In the genomic region with DNA sequence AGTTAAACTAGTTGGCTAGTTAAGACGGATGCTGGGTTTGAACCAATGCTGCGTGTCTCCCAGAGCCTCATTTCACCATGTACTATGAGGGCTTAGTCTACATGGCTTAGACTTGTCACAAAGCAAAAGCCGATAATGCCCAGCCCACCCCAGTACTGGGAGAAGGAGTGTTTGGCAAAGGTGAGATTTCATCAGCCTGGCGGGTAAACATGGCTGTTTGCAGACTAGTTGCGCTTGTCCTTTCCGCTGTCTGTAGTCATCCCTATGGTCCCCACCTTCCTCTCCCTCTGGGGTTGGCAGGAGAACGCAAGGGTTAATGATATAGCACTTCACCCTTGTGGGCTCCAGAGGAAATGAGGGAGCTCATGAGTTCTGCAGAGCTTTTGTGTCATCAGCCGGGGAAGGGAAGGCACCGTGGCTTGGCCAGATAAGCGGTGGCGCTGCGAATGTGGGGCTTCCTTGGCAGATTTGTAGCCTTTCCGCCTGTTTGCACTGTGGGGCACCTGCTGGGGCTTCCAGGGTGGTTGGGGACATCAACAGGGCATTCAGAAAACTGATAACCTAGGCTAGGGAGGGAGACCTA, we compare ENCODE assay signal across 10 cellular contexts. TPM values are rescaled to one million over a fixed set of nuclear protein-coding genes. Genes with fewer than 3 reads are reported as not detected.
DNase-seq lines count a peak whose midpoint lies in the region; ATAC-seq and TF ChIP-seq lines count a peak whose summit lies in the region.
"Had no signal": no experiment of that assay in that cellular context is flagged by ENCODE, and none has a peak within 500 bp of the region (broad histone marks: within the 10 kb centered on the region; RNA-seq: fewer than 3 reads in every experiment).

No MANE protein-coding gene starts in this region.

- H3K27ac Mint-ChIP-seq in activated CD4-positive, alpha-beta T cell treated with anti-CD3 and anti-CD28 coated beads, Interleukin-2, amount 10 ng/mL, durations not matched to agents 24 days and 14 days: peak overlapping the region; percentile 21
- peak overlapping the region; percentile 77 for H3K27ac Mint-ChIP-seq in central memory CD8-positive, alpha-beta T cell (ENCODE audit: low read depth)
- H3K27ac Mint-ChIP-seq in stimulated activated naive B cell treated with anti-CD40 and anti-IgM and Interleukin-4, amounts not matched to agents 10 μg/mL and 1 μg/mL and 100 μg/mL, for 72 hours: no peak overlapping the region

- ATAC-seq in central memory CD8-positive, alpha-beta T cell (replicated peaks; ENCODE audit: extremely low read depth, poor library complexity, severe bottlenecking): peak; percentile 33
- peak in 1 of 2 donors; percentile 24 for ATAC-seq in stimulated activated naive B cell treated with anti-CD40 and anti-IgM and Interleukin-4, amounts not matched to agents 10 μg/mL and 1 μg/mL and 100 μg/mL, for 72 hours (replicated peaks)

- H3K9me3 ChIP-seq in NT2/D1 (ENCODE audit: insufficient read depth, low read length): no peaks in the 10 kb centered on the region

- H3K36me3 ChIP-seq in NT2/D1 (ENCODE audit: insufficient read depth, insufficient read length, low read length): peaks cover 3% of the 10 kb centered on the region

- H3K4me3 ChIP-seq in NT2/D1 (ENCODE audit: insufficient read length, low read depth): no peak overlapping the region

- H3K36me3 Mint-ChIP-seq in activated CD4-positive, alpha-beta T cell treated with anti-CD3 and anti-CD28 coated beads, Interleukin-2, amount 10 ng/mL, durations not matched to agents 24 days and 14 days (ENCODE audit: low read depth): no peaks in the 10 kb centered on the region
- no peaks in the 10 kb centered on the region for H3K36me3 Mint-ChIP-seq in central memory CD8-positive, alpha-beta T cell (ENCODE audit: insufficient read depth)
- no peaks in the 10 kb centered on the region for H3K36me3 Mint-ChIP-seq in stimulated activated naive B cell treated with anti-CD40 and anti-IgM and Interleukin-4, amounts not matched to agents 10 μg/mL and 1 μg/mL and 100 μg/mL, for 72 hours

- peak overlapping the region; percentile 24 for H3K4me3 Mint-ChIP-seq in activated CD4-positive, alpha-beta T cell treated with anti-CD3 and anti-CD28 coated beads, Interleukin-2, amount 10 ng/mL, durations not matched to agents 24 days and 14 days
- H3K4me3 Mint-ChIP-seq in central memory CD8-positive, alpha-beta T cell: peak overlapping the region; percentile 61
- H3K4me3 Mint-ChIP-seq in stimulated activated naive B cell treated with anti-CD40 and anti-IgM and Interleukin-4, amounts not matched to agents 10 μg/mL and 1 μg/mL and 100 μg/mL, for 72 hours: peak overlapping the region; percentile 2 to 31

- no peak for DNase-seq in activated CD4-positive, alpha-beta T cell treated with anti-CD3 and anti-CD28 coated beads, Interleukin-2, amount 10 ng/mL, durations not matched to agents 24 days and 14 days
- no peak for DNase-seq in activated CD4-positive, alpha-beta T cell treated with anti-CD3 and anti-CD28 coated beads for 1 hour
- no peak for DNase-seq in NT2/D1 (ENCODE audit: low read depth, low spot score)
- DNase-seq in central memory CD8-positive, alpha-beta T cell (ENCODE audit: low spot score in 2 of 2): no peak
- no peak for DNase-seq in stimulated activated naive B cell treated with anti-CD40 and anti-IgM and Interleukin-4, amounts not matched to agents 10 μg/mL and 1 μg/mL and 100 μg/mL, for 72 hours
- no peak for DNase-seq in HPDE6-E6E7 (ENCODE audit: extremely low spot score)
- DNase-seq in GM10266 (ENCODE audit: extremely low spot score): no peak
- no peak for DNase-seq in DMS 273 (lab: John Stamatoyannopoulos, UW; ENCODE audit: unreplicated experiment)
- DNase-seq: ACHN, foreskin fibroblast had no signal

- intact Hi-C loops in activated CD4-positive, alpha-beta T cell treated with anti-CD3 and anti-CD28 coated beads, Interleukin-2, amount 10 ng/mL, durations not matched to agents 24 days and 14 days (cut with micrococcal nuclease): no loop called here

- no peak for TF ChIP-seq CTCF in GM10266 (IDR thresholded peaks at IDR 0.05; ENCODE audit: control insufficient read depth, insufficient read depth, low read depth, missing control alignments)

- peak overlapping the region; percentile 6 for H3K9ac ChIP-seq in NT2/D1 (ENCODE audit: insufficient read length, low read depth)

- H3K27me3 ChIP-seq in NT2/D1 (ENCODE audit: insufficient read depth, insufficient read length): no peaks in the 10 kb centered on the region

- H3K9me3 Mint-ChIP-seq in activated CD4-positive, alpha-beta T cell treated with anti-CD3 and anti-CD28 coated beads, Interleukin-2, amount 10 ng/mL, durations not matched to agents 24 days and 14 days: no peaks in the 10 kb centered on the region
- H3K9me3 Mint-ChIP-seq in central memory CD8-positive, alpha-beta T cell: no peaks in the 10 kb centered on the region
- no peaks in the 10 kb centered on the region for H3K9me3 Mint-ChIP-seq in stimulated activated naive B cell treated with anti-CD40 and anti-IgM and Interleukin-4, amounts not matched to agents 10 μg/mL and 1 μg/mL and 100 μg/mL, for 72 hours

- peaks cover 2% of the 10 kb centered on the region for H3K27me3 Mint-ChIP-seq in activated CD4-positive, alpha-beta T cell treated with anti-CD3 and anti-CD28 coated beads, Interleukin-2, amount 10 ng/mL, durations not matched to agents 24 days and 14 days
- H3K27me3 Mint-ChIP-seq in central memory CD8-positive, alpha-beta T cell: no peaks in the 10 kb centered on the region
- peaks cover 6 to 13% of the 10 kb centered on the region in 2 donors for H3K27me3 Mint-ChIP-seq in stimulated activated naive B cell treated with anti-CD40 and anti-IgM and Interleukin-4, amounts not matched to agents 10 μg/mL and 1 μg/mL and 100 μg/mL, for 72 hours

- peaks cover 19% of the 10 kb centered on the region for H3K4me1 Mint-ChIP-seq in activated CD4-positive, alpha-beta T cell treated with anti-CD3 and anti-CD28 coated beads, Interleukin-2, amount 10 ng/mL, durations not matched to agents 24 days and 14 days
- peaks cover 42% of the 10 kb centered on the region for H3K4me1 Mint-ChIP-seq in central memory CD8-positive, alpha-beta T cell
- peaks cover 26 to 35% of the 10 kb centered on the region in 2 donors for H3K4me1 Mint-ChIP-seq in stimulated activated naive B cell treated with anti-CD40 and anti-IgM and Interleukin-4, amounts not matched to agents 10 μg/mL and 1 μg/mL and 100 μg/mL, for 72 hours

- peaks cover 41% of the 10 kb centered on the region for H3K4me1 ChIP-seq in NT2/D1 (ENCODE audit: insufficient read depth, insufficient read length)

RNA-seq across cellular contexts. Expression of a gene that starts 29.2 kb away (rescaled TPM):
- total RNA-seq in activated CD4-positive, alpha-beta T cell treated with anti-CD3 and anti-CD28 coated beads, Interleukin-2, amount 10 ng/mL, durations not matched to agents 24 days and 14 days: 0.17 TPM in 1 of 2 replicates, not detected in the other

RNA-seq across cellular contexts. Expression of a gene that starts 49.7 kb away (rescaled TPM):
- 0.07 TPM in 1 of 2 replicates, not detected in the other for total RNA-seq in activated CD4-positive, alpha-beta T cell treated with anti-CD3 and anti-CD28 coated beads, Interleukin-2, amount 10 ng/mL, durations not matched to agents 24 days and 14 days
